Comparison of ENCODE assay signal across 14 cellular contexts in genomic region chr4:26028133-26028792, GRCh38.
A peak's percentile ranks its signal among the peaks of the same experiment; 100 is the strongest.
DNase-seq lines count a peak whose midpoint lies in the region; ATAC-seq, FAIRE-seq and TF ChIP-seq lines count a peak whose summit lies in the region.
"Had no signal": no experiment of that assay in that cellular context is flagged by ENCODE, and none has a peak within 500 bp of the region (broad histone marks: within the 10 kb centered on the region; RNA-seq: fewer than 3 reads in every experiment).

No MANE protein-coding gene starts in this region.

- CTCF ChIA-PET in HepG2 (lab: Yijun Ruan, JAX; ENCODE audit: low intra/inter-chr PET ratio, low total read pairs): interaction anchor here (1.7 kb wide), 1 partner anchor 382 kb away, joined by 6 read pairs; no protein-coding TSS in a partner anchor
- CTCF ChIA-PET in WTC11 (lab: Charles Lee): interaction anchor here (1.0 to 3.6 kb wide), 7 partner anchors 34 to 383 kb away, joined by 3 to 30 read pairs (median 9); no protein-coding TSS in a partner anchor

- H3K79me2 ChIP-seq in HepG2 (ENCODE audit: insufficient read depth, low read length): no peaks in the 10 kb centered on the region

- H3K36me3 Mint-ChIP-seq in WTC11: peaks cover 6% of the 10 kb centered on the region
- H3K36me3 Mint-ChIP-seq: CD8-positive, alpha-beta T cell had no signal

- POLR2A ChIA-PET in HepG2 (lab: Yijun Ruan, JAX) (no interaction called here), WTC11 (lab: Charles Lee) (interaction anchor here (0.5 to 1.3 kb wide), 2 partner anchors 26 to 34 kb away, joined by 3 to 4 read pairs; no protein-coding TSS in a partner anchor)

- peak overlapping the region; percentile 52 for H3K4me2 ChIP-seq in HepG2 (ENCODE audit: low read depth, low read length)
- H3K4me2 ChIP-seq: PC-9 had no signal

- H3K27ac ChIP-seq in HepG2 (ENCODE audit: extremely low read length, insufficient read depth, low read length) (no peak overlapping the region), right lobe of liver (no peak overlapping the region), uterus (peak overlapping the region; percentile 77 to 92), spleen (no peak overlapping the region)
- H3K27ac ChIP-seq: dorsolateral prefrontal cortex, PC-9 had no signal

- TF ChIP-seq EP300 in HepG2 (IDR thresholded peaks at IDR 0.05; ENCODE audit: low read depth in 2 of 2, low read length in 2 of 2) (no peak), HepG2 (CRISPR knock-in tag; IDR thresholded peaks at IDR 0.05; ENCODE audit: borderline replicate concordance) (no peak)

- H3K9me3 ChIP-seq in HepG2 (ENCODE audit: low read length) (0 out of 2 replicates have a peak, but pooled peaks cover 1% of the 10 kb centered on the region), right lobe of liver (no peaks in the 10 kb centered on the region), uterus (no peaks in the 10 kb centered on the region), spleen (no peaks in the 10 kb centered on the region)

- peak overlapping the region; percentile 88 for H3K27ac Mint-ChIP-seq in WTC11
- H3K27ac Mint-ChIP-seq: CD8-positive, alpha-beta T cell had no signal

- no peak for TF ChIP-seq POLR2A in HepG2 (IDR thresholded peaks at IDR 0.05; ENCODE audit: insufficient read depth in 1 of 2, low read depth in 2 of 2, low read length in 2 of 2)
- no peak for TF ChIP-seq POLR2A in right lobe of liver (IDR thresholded peaks at IDR 0.05)
- no peak for TF ChIP-seq POLR2A in uterus (IDR thresholded peaks at IDR 0.05)
- TF ChIP-seq POLR2A in lower leg skin (IDR thresholded peaks at IDR 0.05): no peak
- no peak for TF ChIP-seq POLR2A in spleen (IDR thresholded peaks at IDR 0.05)

- H3K4me3 Mint-ChIP-seq in WTC11: peak overlapping the region; percentile 53
- H3K4me3 Mint-ChIP-seq: CD8-positive, alpha-beta T cell had no signal

- H3K9ac ChIP-seq in HepG2 (ENCODE audit: insufficient read depth, low read depth, low read length): no peak overlapping the region

- H4K20me1 ChIP-seq in HepG2 (ENCODE audit: insufficient read depth, low read length): no peaks in the 10 kb centered on the region

- ATAC-seq in HepG2: no peak
- no peak for ATAC-seq in right lobe of liver
- peak; percentile 1; the same call in 1 of the 2 replicates for ATAC-seq in WTC11
- ATAC-seq in activated CD4-positive, CD25-positive, alpha-beta regulatory T cell treated with anti-CD3 and anti-CD28 coated beads, Interleukin-2, amount 50 U/mL, for 24 hours: no peak

- H3K4me1 ChIP-seq in HepG2 (ENCODE audit: insufficient read depth, low read length) (peaks cover 43% of the 10 kb centered on the region), right lobe of liver (peaks cover 0 to 6% (median 0%) of the 10 kb centered on the region in 4 donors), uterus (peaks cover 0 to 5% of the 10 kb centered on the region in 2 donors), spleen (peaks cover 0 to 8% (median 6%) of the 10 kb centered on the region in 6 donors)

- H3K4me3 ChIP-seq in HepG2 (replicated peaks in 1 of 3; ENCODE audit: insufficient read depth in 1 of 3, low read depth in 2 of 3, low read length in 3 of 3): no peak overlapping the region
- no peak overlapping the region for H3K4me3 ChIP-seq in right lobe of liver
- H3K4me3 ChIP-seq in uterus: no peak overlapping the region
- no peak overlapping the region for H3K4me3 ChIP-seq in lower leg skin (ENCODE audit: low read depth, poor library complexity, severe bottlenecking)
- no peak overlapping the region for H3K4me3 ChIP-seq in spleen
- H3K4me3 ChIP-seq: PC-9 had no signal

- intact Hi-C loops in HepG2 (cut with micrococcal nuclease; ENCODE audit: unreplicated experiment) (loop anchor here (1.0 to 10.0 kb wide), 3 partner anchors 107 to 382 kb away; no protein-coding TSS in a partner anchor), right lobe of liver (cut with DNase I) (no loop called here), uterus (cut with DNase I; ENCODE audit: low total_unique reads) (no loop called here), lower leg skin (cut with DNase I; ENCODE audit: low total_unique reads) (no loop called here), spleen (cut with DNase I; ENCODE audit: low total_unique reads) (no loop called here)

- in situ Hi-C loops in HepG2 (cut with HindIII; ENCODE audit: extremely low pct_ligation_motif_present, low pct_unique_long_range_greater_than_20kb): loop anchor here (25.0 kb wide), 1 partner anchor 384 kb away; no protein-coding TSS in a partner anchor

- no peaks in the 10 kb centered on the region; the same call in 1 of the 2 replicates for H3K27me3 Mint-ChIP-seq in WTC11 (ENCODE audit: low read depth)

- DNase-seq in HepG2 (ENCODE audit: low spot score): no peak
- no peak for DNase-seq in right lobe of liver
- DNase-seq in WTC11 (ENCODE audit: low spot score): peak; percentile 62
- DNase-seq in iPS DF 4.7 (ENCODE audit: extremely low read depth, low spot score): peak; percentile 46
- DNase-seq in uterus: no peak
- DNase-seq in lower leg skin (ENCODE audit: low spot score in 2 of 2): no peak
- DNase-seq in spleen: no peak
- DNase-seq: T1000 had no signal

- H3K36me3 ChIP-seq in HepG2 (replicated peaks in 1 of 2; ENCODE audit: control insufficient read depth in 1 of 2, insufficient read depth in 2 of 2, low read length in 2 of 2) (no peaks in the 10 kb centered on the region), right lobe of liver (no peaks in the 10 kb centered on the region), uterus (no peaks in the 10 kb centered on the region), spleen (no peaks in the 10 kb centered on the region)

- no peak overlapping the region for H2AFZ ChIP-seq in HepG2 (ENCODE audit: low read length)
- H2AFZ ChIP-seq: PC-9 had no signal

- TF ChIP-seq RAD21 in HepG2 (CRISPR knock-in tag; IDR thresholded peaks at IDR 0.05): no peak

- BruUV-seq in HepG2 (replicated peaks; lab: Mats Ljungman, UMichigan): no TSS peak

- no peak for FAIRE-seq in HepG2 (lab: Jason Lieb, UNC)
- FAIRE-seq: urothelium cell line had no signal

- H3K27me3 ChIP-seq in HepG2 (ENCODE audit: control insufficient read depth in 1 of 2, insufficient read depth in 2 of 2, low read length in 2 of 2) (peaks cover 5 to 54% of the 10 kb centered on the region in 2 experiments), right lobe of liver (peaks cover 0 to 8% of the 10 kb centered on the region in 2 donors), uterus (no peaks in the 10 kb centered on the region), spleen (replicated peaks in 1 of 7) (peaks cover 0 to 32% (median 6%) of the 10 kb centered on the region in 7 donors)

- peaks cover 3% of the 10 kb centered on the region for H3K9me3 Mint-ChIP-seq in WTC11
- H3K9me3 Mint-ChIP-seq: CD8-positive, alpha-beta T cell; IgD-negative memory B cell had no signal

- WGBS in HepG2 (ENCODE audit: low lambda C conversion rate): 38% methylated on average over 22 of the region's 22 CpGs
- 85% methylated on average over 22 of the region's 22 CpGs for WGBS in right lobe of liver (ENCODE audit: insufficient coverage, low coverage, low lambda C conversion rate, missing lambda C conversion rate)
- 90 to 92% methylated on average over 22 of the region's 22 CpGs for WGBS in lower leg skin, 2 donors
- WGBS in spleen, 5 donors: 89 to 92% (median 90%) methylated on average over 22 of the region's 22 CpGs

- peaks cover 53% of the 10 kb centered on the region for H3K4me1 Mint-ChIP-seq in WTC11

- TF ChIP-seq CTCF in HepG2 (CRISPR knock-in tag; IDR thresholded peaks at IDR 0.05): no peak
- no peak for TF ChIP-seq CTCF in right lobe of liver (IDR thresholded peaks at IDR 0.05)
- TF ChIP-seq CTCF in WTC11 (IDR thresholded peaks at IDR 0.05): no peak
- TF ChIP-seq CTCF in uterus (IDR thresholded peaks at IDR 0.05): no peak
- no peak for TF ChIP-seq CTCF in lower leg skin (IDR thresholded peaks at IDR 0.05)
- no peak for TF ChIP-seq CTCF in spleen (IDR thresholded peaks at IDR 0.05 in 8 of 11, conservative IDR thresholded peaks at IDR 0.05 in 3 of 11)

TF ChIP-seq in HepG2, 621 proteins besides CTCF, POLR2A, EP300 and RAD21 (continues in another document):
- TF ChIP-seq, protein P1, sequence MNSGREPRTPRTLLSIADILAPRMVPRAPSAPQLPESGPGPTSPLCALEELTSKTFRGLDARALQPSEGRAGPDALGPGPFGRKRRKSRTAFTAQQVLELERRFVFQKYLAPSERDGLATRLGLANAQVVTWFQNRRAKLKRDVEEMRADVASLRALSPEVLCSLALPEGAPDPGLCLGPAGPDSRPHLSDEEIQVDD (CRISPR knock-in tag; IDR thresholded peaks at IDR 0.05; ENCODE audit: borderline replicate concordance): no peak
- 0 out of 2 replicates have a peak, but pooled peaks have one; percentile 0 for TF ChIP-seq KDM5B (CRISPR knock-in tag; IDR thresholded peaks at IDR 0.05; ENCODE audit: borderline replicate concordance)

TF ChIP-seq in WTC11, 78 proteins besides CTCF, POLR2A, EP300 and RAD21:
- TF ChIP-seq E2F5 (CRISPR knock-in tag; IDR thresholded peaks at IDR 0.05) (0 out of 2 replicates have a peak, but pooled peaks have one; percentile 19), MYBL2 (CRISPR knock-in tag; IDR thresholded peaks at IDR 0.05) (peak; percentile 67; the same call in 1 of the 2 replicates), SOX15 (CRISPR knock-in tag; IDR thresholded peaks at IDR 0.05) (no peak)

Comparison
In these comparisons a context has a peak if more than half of its experiments do, and no peak if none do; other contexts are left out.
1. DNase-seq: peak in WTC11 (single experiment) and iPS DF 4.7 (single experiment); none in HepG2 (single experiment), right lobe of liver (0 of 3), uterus (0 of 2), lower leg skin (0 of 2) and spleen (single experiment).
2. H3K27ac ChIP-seq: peak in uterus (2 of 2); none in HepG2 (single experiment), right lobe of liver (0 of 3) and spleen (0 of 8).
3. Of the 50 proteins assayed by ChIP-seq in both HepG2 and WTC11: peak only in HepG2: none; only in WTC11: E2F5; in both: none; in neither: 49.